ENCODE assay signal across 13 cellular contexts in the genomic region with DNA sequence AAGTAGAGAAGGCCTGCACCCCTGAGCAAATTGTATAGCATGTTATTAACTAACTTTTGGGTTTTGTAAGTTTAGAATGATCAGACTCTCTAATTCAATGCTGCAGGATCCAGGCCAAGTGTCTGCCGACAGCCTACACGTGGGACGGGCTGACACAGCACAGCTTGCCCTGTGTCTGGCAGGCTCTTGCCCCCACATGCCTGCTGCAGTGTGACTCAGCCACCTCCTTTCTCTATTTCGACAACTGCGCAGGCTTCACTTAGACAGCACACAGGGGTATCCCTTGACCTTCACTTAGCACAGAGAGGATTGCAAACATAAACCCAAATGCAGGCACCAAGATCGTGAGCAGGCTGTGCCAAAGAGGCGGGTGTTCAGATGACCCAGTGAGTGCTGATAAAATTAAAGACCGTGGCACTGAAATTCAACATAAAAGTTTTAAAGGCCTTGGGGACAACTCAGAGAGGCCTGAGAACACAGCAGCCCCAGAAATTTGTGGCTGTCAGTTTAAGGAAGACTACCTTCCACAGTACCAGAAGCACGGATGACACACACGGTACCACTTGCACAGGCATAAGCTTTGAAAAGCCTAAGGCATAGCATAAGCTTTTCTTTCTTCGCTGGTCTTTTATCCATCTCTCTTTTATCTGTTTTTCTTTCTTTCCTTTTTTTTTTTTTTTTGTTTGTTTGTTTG. TPM values are rescaled to one million over a fixed set of nuclear protein-coding genes. Genes with fewer than 3 reads are reported as not detected.
A peak's percentile ranks its signal among the peaks of the same experiment; 100 is the strongest.
DNase-seq lines count a peak whose midpoint lies in the region; ATAC-seq and TF ChIP-seq lines count a peak whose summit lies in the region.
"Had no signal": no experiment of that assay in that cellular context is flagged by ENCODE, and none has a peak within 500 bp of the region (broad histone marks: within the 10 kb centered on the region; RNA-seq: fewer than 3 reads in every experiment).

No MANE protein-coding gene starts in this region.

- H3K79me2 ChIP-seq in H9 (ENCODE audit: insufficient read depth, low read length) = no peaks in the 10 kb centered on the region
- H3K79me2 ChIP-seq: parathyroid adenoma had no signal

- H3T11ph ChIP-seq in H9 (ENCODE audit: low read length) = no peak overlapping the region

- no peak overlapping the region for H3K56ac ChIP-seq in H9 (ENCODE audit: insufficient read length, low read depth, low read length)

- H3K27ac ChIP-seq in H9 (ENCODE audit: insufficient read length, low read depth, low read length) (no peak overlapping the region), skeletal muscle tissue (ENCODE audit: low read depth, low read length) (peak overlapping the region; percentile 66)
- H3K27ac ChIP-seq: parathyroid adenoma, PC-9 had no signal

- WGBS in H9 (ENCODE audit: extremely low coverage, insufficient read length, low lambda C conversion rate) = no CpG with 5 or more reads among the region's 11 CpGs

- H2BK15ac ChIP-seq in H9 (ENCODE audit: low read depth, low read length) = no peak overlapping the region

- no peak for TF ChIP-seq CTCF in H9 (conservative IDR thresholded peaks at IDR 0.05)

- peaks cover 12 to 84% (median 71%) of the 10 kb centered on the region in 3 experiments; a peak in 6 of 7 replicates for H3K36me3 Mint-ChIP-seq in H9 (ENCODE audit: insufficient read depth in 1 of 3, low read depth in 3 of 3)
- peaks cover 10% of the 10 kb centered on the region for H3K36me3 Mint-ChIP-seq in activated naive CD8-positive, alpha-beta T cell treated with anti-CD3 and anti-CD28 coated beads for 36 hours

- H4K20me1 ChIP-seq in H9 (ENCODE audit: control insufficient read depth, insufficient read depth, insufficient read length) = no peaks in the 10 kb centered on the region

- H3K23me2 ChIP-seq in H9 (ENCODE audit: insufficient read length, low read depth, low read length, poor library complexity, severe bottlenecking) = no peaks in the 10 kb centered on the region

- no peak overlapping the region for H2AFZ ChIP-seq in H9 (ENCODE audit: low read length)
- H2AFZ ChIP-seq: parathyroid adenoma, PC-9 had no signal

- H4K8ac ChIP-seq in H9 (replicated peaks; ENCODE audit: insufficient read length, low read depth, low read length) = no peak overlapping the region

- H2BK20ac ChIP-seq in H9 (ENCODE audit: low read depth, low read length, poor library complexity, severe bottlenecking) = no peak overlapping the region

- H3K18ac ChIP-seq in H9 (ENCODE audit: insufficient read length, low read depth, low read length) = no peak overlapping the region

- no peak overlapping the region for H2BK120ac ChIP-seq in H9 (ENCODE audit: low read depth, low read length, poor library complexity, severe bottlenecking)

- no peak for DNase-seq in H9
- peak; percentile 68 for DNase-seq in cerebellum (ENCODE audit: low spot score)
- DNase-seq in iris pigment epithelial cell (ENCODE audit: low read depth) = peak; percentile 42
- DNase-seq in activated naive CD8-positive, alpha-beta T cell treated with anti-CD3 and anti-CD28 coated beads for 36 hours = no peak
- DNase-seq in NCI-H1092 (lab: John Stamatoyannopoulos, UW) = no peak
- DNase-seq: activated naive CD4-positive, alpha-beta T cell treated with Interleukin-2 at 50 U/mL for 16 hours; NCI-H1930; PC-9 had no signal

- H3K4ac ChIP-seq in H9 (ENCODE audit: low read depth, low read length) = no peak overlapping the region

- H3K23ac ChIP-seq in H9 (ENCODE audit: insufficient read length, low read depth, low read length) = no peak overlapping the region

- H4K5ac ChIP-seq in H9 (ENCODE audit: insufficient read length, low read depth, low read length) = no peak overlapping the region

- H3K79me1 ChIP-seq in H9 (ENCODE audit: insufficient read depth, low read depth, low read length, poor library complexity, severe bottlenecking) = no peaks in the 10 kb centered on the region

- H3K9me3 Mint-ChIP-seq in H9 = no peaks in the 10 kb centered on the region
- no peaks in the 10 kb centered on the region for H3K9me3 Mint-ChIP-seq in activated naive CD8-positive, alpha-beta T cell treated with anti-CD3 and anti-CD28 coated beads for 36 hours

- H3K4me2 ChIP-seq in H9 (ENCODE audit: insufficient read depth, insufficient read length, low read length) = no peak overlapping the region
- H3K4me2 ChIP-seq: PC-9 had no signal

- H3K4me3 ChIP-seq in skeletal muscle tissue (ENCODE audit: low read length in 3 of 3) = no peak overlapping the region
- H3K4me3 ChIP-seq: PC-9 had no signal

- no peaks in the 10 kb centered on the region for H3K4me1 ChIP-seq in H9 (ENCODE audit: insufficient read depth, low read length)
- peaks cover 3 to 8% (median 8%) of the 10 kb centered on the region in 3 donors for H3K4me1 ChIP-seq in skeletal muscle tissue (ENCODE audit: control insufficient read depth in 3 of 3, insufficient read depth in 3 of 3, low read length in 3 of 3)
- H3K4me1 ChIP-seq: parathyroid adenoma had no signal

- H3K27ac Mint-ChIP-seq in H9 = peak overlapping the region in 2 of 3 experiments; percentile 4 to 46; a peak in 3 of 7 replicates
- no peak overlapping the region for H3K27ac Mint-ChIP-seq in activated naive CD8-positive, alpha-beta T cell treated with anti-CD3 and anti-CD28 coated beads for 36 hours

- H2BK12ac ChIP-seq in H9 (ENCODE audit: insufficient read length, low read depth, low read length) = no peak overlapping the region

- H3K4me1 Mint-ChIP-seq in H9 = peaks cover 3% of the 10 kb centered on the region in 2 experiments; a peak in 3 of 4 replicates
- H3K4me1 Mint-ChIP-seq in activated naive CD8-positive, alpha-beta T cell treated with anti-CD3 and anti-CD28 coated beads for 36 hours = no peaks in the 10 kb centered on the region

- H2AK5ac ChIP-seq in H9 (ENCODE audit: insufficient read length, low read length) = no peak overlapping the region

- no peak overlapping the region for H4K91ac ChIP-seq in H9 (ENCODE audit: insufficient read length, low read depth, low read length)

- H3K36me3 ChIP-seq in skeletal muscle tissue (ENCODE audit: control insufficient read depth in 3 of 3, insufficient read depth in 3 of 3, low read length in 3 of 3) = peaks cover 27 to 50% (median 41%) of the 10 kb centered on the region in 3 donors

- H3K4me3 Mint-ChIP-seq in H9 = no peak overlapping the region
- no peak overlapping the region for H3K4me3 Mint-ChIP-seq in activated naive CD8-positive, alpha-beta T cell treated with anti-CD3 and anti-CD28 coated beads for 36 hours

- H3K27me3 Mint-ChIP-seq in H9 (ENCODE audit: low read depth) = no peaks in the 10 kb centered on the region
- H3K27me3 Mint-ChIP-seq in activated naive CD8-positive, alpha-beta T cell treated with anti-CD3 and anti-CD28 coated beads for 36 hours = no peaks in the 10 kb centered on the region

- ATAC-seq in HG03457 (IDR thresholded peaks at IDR 0.05; ENCODE audit: unreplicated experiment) (no peak), HG02763 (IDR thresholded peaks at IDR 0.05; ENCODE audit: unreplicated experiment) (no peak)
- ATAC-seq: activated CD4-positive, CD25-positive, alpha-beta regulatory T cell treated with anti-CD3 and anti-CD28 coated beads, Interleukin-2, amount 50 U/mL, for 24 hours had no signal

- no peak overlapping the region for H3K14ac ChIP-seq in H9 (ENCODE audit: insufficient read depth, low read length)

- no peak overlapping the region for H2BK5ac ChIP-seq in H9 (ENCODE audit: insufficient read length, low read length)

- no peaks in the 10 kb centered on the region for H3K27me3 ChIP-seq in H9 (ENCODE audit: insufficient read depth, low read length)
- no peaks in the 10 kb centered on the region for H3K27me3 ChIP-seq in skeletal muscle tissue (ENCODE audit: control insufficient read depth in 3 of 3, insufficient read depth in 3 of 3, low read length in 3 of 3)

- H3K9me3 ChIP-seq in H9 (ENCODE audit: control insufficient read depth, low read depth, low read length) (no peaks in the 10 kb centered on the region), skeletal muscle tissue (ENCODE audit: control insufficient read depth in 3 of 3, low read length in 3 of 3) (no peaks in the 10 kb centered on the region)

- H3K9ac ChIP-seq in H9 (ENCODE audit: extremely low read depth, insufficient read length, low read length) (no peak overlapping the region), skeletal muscle tissue (ENCODE audit: low read depth in 1 of 3, low read length in 3 of 3) (peak overlapping the region in 1 of 3 donors; percentile 69)
- H3K9ac ChIP-seq: parathyroid adenoma had no signal

RNA-seq across cellular contexts. Expression of a gene that starts 37.8 kb away (rescaled TPM):
- total RNA-seq in H9 (2021) (0.64 and 0.77 TPM in 2 replicates), cerebellum (58.1 TPM), skeletal muscle tissue (8.9 TPM)
- not detected for total RNA-seq in activated naive CD8-positive, alpha-beta T cell treated with anti-CD3 and anti-CD28 coated beads for 36 hours
- total RNA-seq: PC-9 had no signal

Comparison
In these comparisons a context has a peak if more than half of its experiments do, and no peak if none do; other contexts are left out.
1. DNase-seq: peak in cerebellum (single experiment) and iris pigment epithelial cell (single experiment); none in H9 (single experiment), activated naive CD8-positive, alpha-beta T cell treated with anti-CD3 and anti-CD28 coated beads for 36 hours (single experiment) and NCI-H1092 (single experiment).